In the genomic region with DNA sequence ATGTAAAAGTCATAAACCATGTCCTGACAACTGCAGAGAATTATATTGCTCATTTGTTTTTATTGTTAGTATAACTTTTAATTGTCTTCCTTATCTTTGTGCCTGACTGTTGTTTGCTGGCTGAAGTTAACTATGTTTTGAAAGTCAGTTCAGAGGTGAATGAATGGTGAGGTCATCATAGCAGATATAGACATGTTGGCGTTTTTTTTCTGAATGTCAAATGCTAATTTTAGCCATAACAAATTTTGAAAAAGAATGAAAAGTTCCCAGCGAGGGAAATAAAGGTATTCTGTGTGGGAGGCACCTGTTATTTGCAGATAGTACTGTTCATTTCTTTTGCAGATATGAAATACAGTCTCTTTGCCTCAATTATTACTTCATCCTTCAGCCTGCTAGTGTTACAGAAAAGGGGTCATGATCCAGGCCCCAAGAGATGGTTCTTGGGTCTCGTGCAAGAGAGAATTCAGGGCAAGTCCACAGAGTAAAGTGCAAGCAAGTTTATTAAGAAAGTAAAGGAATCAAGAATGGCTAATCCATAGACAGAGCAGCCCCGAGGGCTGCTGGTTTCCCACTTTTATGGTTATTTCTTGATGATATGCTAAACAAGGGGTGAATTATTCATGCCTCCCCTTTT, we compare ENCODE assay signal across 18 cellular contexts.
A peak's percentile ranks its signal among the peaks of the same experiment; 100 is the strongest.
DNase-seq lines count a peak whose midpoint lies in the region; ATAC-seq, FAIRE-seq and TF ChIP-seq lines count a peak whose summit lies in the region.
"Had no signal": no experiment of that assay in that cellular context is flagged by ENCODE, and none has a peak within 500 bp of the region (broad histone marks: within the 10 kb centered on the region; RNA-seq: fewer than 3 reads in every experiment).

No MANE protein-coding gene starts in this region.

- TF ChIP-seq POLR2A in testis (IDR thresholded peaks at IDR 0.05): no peak
- TF ChIP-seq POLR2A in thyroid gland (IDR thresholded peaks at IDR 0.05): no peak

- 59% methylated on average over 4 of the region's 4 CpGs for WGBS in liver
- WGBS in testis, 2 donors: 45 to 52% methylated on average over 4 of the region's 4 CpGs
- 74 to 76% methylated on average over 4 of the region's 4 CpGs for WGBS in thyroid gland, 2 donors

- peak; percentile 94 for FAIRE-seq in colon (lab: Jason Lieb, UNC)
- FAIRE-seq: HTR-8/SVneo had no signal

- no peaks in the 10 kb centered on the region for H3K36me3 ChIP-seq in liver (ENCODE audit: control insufficient read depth in 4 of 4, insufficient read depth in 3 of 4, low read depth in 1 of 4, low read length in 3 of 4)
- no peaks in the 10 kb centered on the region for H3K36me3 ChIP-seq in testis (ENCODE audit: low read depth, missing control alignments)
- no peaks in the 10 kb centered on the region for H3K36me3 ChIP-seq in thyroid gland
- H3K36me3 ChIP-seq: BLaER1 had no signal

- no peaks in the 10 kb centered on the region for H3K27me3 ChIP-seq in liver (ENCODE audit: control insufficient read depth in 4 of 4, insufficient read depth in 4 of 4, low read length in 3 of 4)
- no peaks in the 10 kb centered on the region for H3K27me3 ChIP-seq in testis
- H3K27me3 ChIP-seq in thyroid gland: no peaks in the 10 kb centered on the region
- H3K27me3 ChIP-seq: BLaER1 had no signal

- TF ChIP-seq CTCF in liver (IDR thresholded peaks at IDR 0.05; ENCODE audit: low read depth, low read length, missing input control) (no peak), testis (IDR thresholded peaks at IDR 0.05) (no peak), thyroid gland (IDR thresholded peaks at IDR 0.05) (no peak)

- DNase-seq in LoVo (ENCODE audit: low spot score): peak; percentile 29
- peak; percentile 55 for DNase-seq in testis
- DNase-seq in glomerular visceral epithelial cell (ENCODE audit: extremely low spot score): no peak
- no peak for DNase-seq in thyroid gland
- DNase-seq: activated naive CD4-positive, alpha-beta T cell treated with Interleukin-2 at 50 U/mL for 16 hours; DMS53; MM.1S; NCI-H1930; NCI-H526 treated with DMSO at 0.1 percent for 48 hours; PC-9; retina; stimulated activated CD4-positive, alpha-beta T cell treated with anti-CD3 and anti-CD28 coated beads, Interleukin-4, amount 100 ng/mL, for 24 hours had no signal

- intact Hi-C loops in testis (cut with DNase I; ENCODE audit: low total_unique reads): no loop called here
- intact Hi-C loops in thyroid gland (cut with DNase I): no loop called here

- H3K9ac ChIP-seq in liver (ENCODE audit: low read depth in 1 of 2, low read length in 2 of 2): no peak overlapping the region
- H3K9ac ChIP-seq: BLaER1 had no signal

- H3K27ac ChIP-seq in liver (ENCODE audit: low read depth in 1 of 2, low read length in 2 of 2) (peak overlapping the region; percentile 20 to 59), testis (peak overlapping the region; percentile 4 to 71), thyroid gland (no peak overlapping the region)
- H3K27ac ChIP-seq: BLaER1, PC-9 had no signal

- H3K4me3 ChIP-seq in liver (ENCODE audit: low read depth in 1 of 3, low read length in 3 of 3) (no peak overlapping the region), testis (no peak overlapping the region), thyroid gland (replicated peaks in 1 of 3) (no peak overlapping the region)
- H3K4me3 ChIP-seq: BLaER1, PC-9 had no signal

- H3K9me3 ChIP-seq in liver (ENCODE audit: control insufficient read depth in 4 of 4, low read length in 3 of 4): no peaks in the 10 kb centered on the region
- H3K9me3 ChIP-seq in testis: no peaks in the 10 kb centered on the region
- no peaks in the 10 kb centered on the region for H3K9me3 ChIP-seq in thyroid gland

- peaks cover 0 to 17% (median 4%) of the 10 kb centered on the region in 4 donors for H3K4me1 ChIP-seq in liver (ENCODE audit: control insufficient read depth in 4 of 4, insufficient read depth in 4 of 4, low read length in 3 of 4)
- peaks cover 19% of the 10 kb centered on the region for H3K4me1 ChIP-seq in testis
- H3K4me1 ChIP-seq in thyroid gland: peaks cover 7 to 18% of the 10 kb centered on the region in 2 donors

- no peak for ATAC-seq in HG03457 (IDR thresholded peaks at IDR 0.05; ENCODE audit: unreplicated experiment)
- ATAC-seq in GM18867 (IDR thresholded peaks at IDR 0.05; ENCODE audit: unreplicated experiment): no peak

- TF ChIP-seq RAD21 in liver (IDR thresholded peaks at IDR 0.05): no peak

TF ChIP-seq in liver, 16 proteins besides CTCF, POLR2A, EP300 and RAD21:
- no peak for TF ChIP-seq YY1 (IDR thresholded peaks at IDR 0.05)
- peak in 1 of 2 donors; percentile 14 for TF ChIP-seq HNF4A (conservative IDR thresholded peaks at IDR 0.05)
- TF ChIP-seq NR2F2 (IDR thresholded peaks at IDR 0.05): peak; percentile 28
- peak; percentile 66 to 78 for TF ChIP-seq JUND (IDR thresholded peaks at IDR 0.05)
TF ChIP-seq in liver: peak in this region for 3.

Comparison
In these comparisons a context has a peak if more than half of its experiments do, and no peak if none do; other contexts are left out.
1. DNase-seq: peak in LoVo (single experiment) and testis (single experiment); none in glomerular visceral epithelial cell (single experiment) and thyroid gland (0 of 2).
2. H3K27ac ChIP-seq: peak in liver (2 of 2) and testis (2 of 2); none in thyroid gland (0 of 3).